12 cellular contexts compared by ENCODE assay signal in the genomic region with DNA sequence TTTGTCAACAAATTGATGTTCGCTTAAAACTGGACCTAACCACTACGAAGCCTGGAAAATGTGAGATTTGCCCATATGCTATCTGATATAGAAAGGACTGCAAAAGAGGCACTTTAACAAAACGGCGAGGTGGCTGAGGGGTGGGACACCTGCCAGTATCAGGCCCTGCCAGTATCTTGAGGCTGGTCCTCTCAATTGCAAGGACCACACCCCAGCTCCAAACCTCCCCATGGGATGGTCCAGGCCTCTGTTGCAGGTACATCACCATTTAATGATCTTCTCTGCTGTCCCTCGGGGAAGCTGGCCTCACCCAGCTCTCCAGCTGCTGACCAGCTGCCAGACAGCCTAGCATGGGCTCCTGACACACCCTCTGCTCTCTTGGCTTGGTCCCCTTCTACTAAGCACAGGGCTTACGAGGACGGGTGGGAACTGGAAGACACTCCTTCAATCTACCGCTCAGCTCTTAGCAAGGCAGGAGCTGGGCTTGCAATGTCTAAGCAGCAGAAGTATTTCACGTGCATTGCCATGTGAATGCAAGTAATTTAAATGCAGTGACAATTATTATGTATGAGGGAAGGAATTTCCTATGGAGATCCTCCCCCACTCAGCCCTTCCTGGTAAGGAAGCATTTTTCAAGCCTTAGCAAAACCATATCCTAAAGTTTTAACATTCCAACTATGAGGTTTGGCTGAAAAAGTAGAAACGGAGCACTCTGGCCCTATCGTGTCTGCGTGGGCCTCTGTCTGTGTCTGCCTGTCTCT.
DNase-seq lines count a peak whose midpoint lies in the region; ATAC-seq, FAIRE-seq and TF ChIP-seq lines count a peak whose summit lies in the region.
"Had no signal": no experiment of that assay in that cellular context is flagged by ENCODE, and none has a peak within 500 bp of the region (broad histone marks: within the 10 kb centered on the region; RNA-seq: fewer than 3 reads in every experiment).

No MANE protein-coding gene starts in this region.

- H3K9me3 ChIP-seq in osteoblast (ENCODE audit: low read depth, low read length) = no peaks in the 10 kb centered on the region

- peak overlapping the region; percentile 51 for H3K4me2 ChIP-seq in osteoblast (ENCODE audit: insufficient read depth, low read length)

- peaks cover 14% of the 10 kb centered on the region for H4K20me1 ChIP-seq in osteoblast (ENCODE audit: insufficient read depth, low read length)

- H3K27ac ChIP-seq in osteoblast (ENCODE audit: low read depth, low read length) = peak overlapping the region; percentile 95
- H3K27ac ChIP-seq: parathyroid adenoma had no signal

- H3K36me3 ChIP-seq in osteoblast (ENCODE audit: insufficient read depth, low read length) = peaks cover 30% of the 10 kb centered on the region

- no peak for FAIRE-seq in RCC 7860 (lab: Jason Lieb, UNC)

- no peak overlapping the region for H2AFZ ChIP-seq in osteoblast (ENCODE audit: low read length)
- H2AFZ ChIP-seq: parathyroid adenoma had no signal

- DNase-seq in AG10803 (ENCODE audit: low read depth) (peak; percentile 99), RCC 7860 (ENCODE audit: low spot score) (peak; percentile 71), fibroblast of pulmonary artery (ENCODE audit: low read depth) (peak; percentile 96), osteoblast (ENCODE audit: insufficient read length, low spot score, missing footprints) (peak; percentile 97), DMS79 treated with DMSO at 0.1 percent for 48 hours (lab: John Stamatoyannopoulos, UW) (no peak), midbrain (lab: John Stamatoyannopoulos, UW) (no peak), GM19238 (ENCODE audit: insufficient read length, low spot score) (no peak)
- DNase-seq: esophagus squamous epithelium, NCI-H1105 treated with DMSO at 0.1 percent for 48 hours had no signal

- TF ChIP-seq CTCF in AG10803 (conservative IDR thresholded peaks at IDR 0.05; ENCODE audit: low read length) (no peak), fibroblast of pulmonary artery (IDR thresholded peaks at IDR 0.05; ENCODE audit: low read length, missing control alignments) (no peak), osteoblast (IDR thresholded peaks at IDR 0.05; ENCODE audit: extremely low read depth, low read depth, low read length) (no peak)

- H3K4me3 ChIP-seq in AG10803 (ENCODE audit: low read length) = no peak overlapping the region
- H3K4me3 ChIP-seq in fibroblast of pulmonary artery (replicated peaks; ENCODE audit: low read depth, low read length) = no peak overlapping the region
- H3K4me3 ChIP-seq in osteoblast (ENCODE audit: insufficient read depth, low read length) = peak overlapping the region; percentile 10
- H3K4me3 ChIP-seq: esophagus squamous epithelium had no signal

- peaks cover 38% of the 10 kb centered on the region for H3K4me1 ChIP-seq in osteoblast (ENCODE audit: insufficient read depth, low read length)
- H3K4me1 ChIP-seq: parathyroid adenoma had no signal

- peaks cover 84% of the 10 kb centered on the region for H3K79me2 ChIP-seq in osteoblast (ENCODE audit: insufficient read depth, low read length)

- H3K27me3 ChIP-seq in osteoblast (ENCODE audit: insufficient read depth, low read length) = no peaks in the 10 kb centered on the region
- H3K27me3 ChIP-seq: esophagus squamous epithelium had no signal

- ATAC-seq in GM21528 (IDR thresholded peaks at IDR 0.05; ENCODE audit: low FRiP score, unreplicated experiment) = no peak
- ATAC-seq: stimulated activated memory B cell treated with anti-CD40 and anti-IgM and Interleukin-4, amounts not matched to agents 10 μg/mL and 1 μg/mL and 100 μg/mL, for 72 hours had no signal

Comparison
In these comparisons a context has a peak if more than half of its experiments do, and no peak if none do; other contexts are left out.
1. DNase-seq: peak in AG10803 (single experiment), RCC 7860 (single experiment), fibroblast of pulmonary artery (single experiment) and osteoblast (single experiment); none in DMS79 treated with DMSO at 0.1 percent for 48 hours (single experiment), midbrain (single experiment) and GM19238 (single experiment).